ENCODE assay signal across 12 cellular contexts in genomic region chr1:225996946-225997545, GRCh38. TPM values are rescaled to one million over a fixed set of nuclear protein-coding genes. Genes with fewer than 3 reads are reported as not detected.
DNase-seq lines count a peak whose midpoint lies in the region; ATAC-seq, FAIRE-seq and TF ChIP-seq lines count a peak whose summit lies in the region.
"Had no signal": no experiment of that assay in that cellular context is flagged by ENCODE, and none has a peak within 500 bp of the region (broad histone marks: within the 10 kb centered on the region; RNA-seq: fewer than 3 reads in every experiment).

No MANE protein-coding gene starts in this region.

- peaks cover 44 to 62% (median 53%) of the 10 kb centered on the region in 10 experiments for H3K4me1 ChIP-seq in BLaER1 treated with 17β-estradiol and CSF1 and Interleukin-3, amounts not matched to agents 10 nM and 100 nM

- TF ChIP-seq CTCF in HFFc6 (IDR thresholded peaks at IDR 0.05), result no peak

- H3K4me3 ChIP-seq in BLaER1 treated with 17β-estradiol and CSF1 and Interleukin-3, amounts not matched to agents 10 nM and 100 nM, result peak overlapping the region; percentile 78 to 93 (median 84)

- H3K36me3 Mint-ChIP-seq in HFFc6 (ENCODE audit: low read depth), result peaks cover 26% of the 10 kb centered on the region
- H3K36me3 Mint-ChIP-seq in activated T-helper 2 cell treated with anti-CD3 and anti-CD28 coated beads, Interferon-gamma antibody, Interleukin-2, Interleukin-4, amounts not matched to agents 10 μg/mL and 5 μg/mL and 100 μg/mL, durations not matched to agents 14 hours and 24 hours and 36 hours (ENCODE audit: low read depth), result peaks cover 46% of the 10 kb centered on the region
- H3K36me3 Mint-ChIP-seq in memory B cell, result peaks cover 15% of the 10 kb centered on the region

- peak overlapping the region; percentile 85 to 98 (median 93) for H3K9ac ChIP-seq in BLaER1 treated with 17β-estradiol and CSF1 and Interleukin-3, amounts not matched to agents 10 nM and 100 nM

- H3K27me3 Mint-ChIP-seq in HFFc6 (ENCODE audit: insufficient read depth) (peaks cover 2% of the 10 kb centered on the region; the same call in 1 of the 2 replicates), memory B cell (no peaks in the 10 kb centered on the region)
- H3K27me3 Mint-ChIP-seq in activated T-helper 2 cell treated with anti-CD3 and anti-CD28 coated beads, Interferon-gamma antibody, Interleukin-2, Interleukin-4, amounts not matched to agents 10 μg/mL and 5 μg/mL and 100 μg/mL, durations not matched to agents 14 hours and 24 hours and 36 hours (ENCODE audit: low read depth), result no peaks in the 10 kb centered on the region

- H3K9me3 Mint-ChIP-seq in HFFc6 (no peaks in the 10 kb centered on the region), memory B cell (no peaks in the 10 kb centered on the region)
- no peaks in the 10 kb centered on the region for H3K9me3 Mint-ChIP-seq in activated T-helper 2 cell treated with anti-CD3 and anti-CD28 coated beads, Interferon-gamma antibody, Interleukin-2, Interleukin-4, amounts not matched to agents 10 μg/mL and 5 μg/mL and 100 μg/mL, durations not matched to agents 14 hours and 24 hours and 36 hours

- H3K27ac ChIP-seq in BLaER1 treated with 17β-estradiol and CSF1 and Interleukin-3, amounts not matched to agents 10 nM and 100 nM, result peak overlapping the region; percentile 19 to 100 (median 97); a peak in 21 of 22 replicates

- intact Hi-C loops in activated T-helper 2 cell treated with anti-CD3 and anti-CD28 coated beads, Interferon-gamma antibody, Interleukin-2, Interleukin-4, amounts not matched to agents 10 μg/mL and 5 μg/mL and 100 μg/mL, durations not matched to agents 14 hours and 24 hours and 36 hours (cut with micrococcal nuclease), result loop anchor here (5.0 kb wide), 1 partner anchor 115 kb away; the partner anchor contains the start of gene TMEM63A
- intact Hi-C loops in cardiac septum (cut with DNase I), result loop anchor here (5.0 kb wide), 1 partner anchor 345 kb away; the partner anchor contains the start of gene ENAH

- ATAC-seq in memory B cell (ENCODE audit: low read depth), result no peak
- ATAC-seq in GM19467 (IDR thresholded peaks at IDR 0.05; ENCODE audit: unreplicated experiment), result no peak

- DNase-seq in HFFc6, result no peak
- DNase-seq in activated T-helper 2 cell treated with anti-CD3 and anti-CD28 coated beads, Interferon-gamma antibody, Interleukin-2, Interleukin-4, amounts not matched to agents 10 μg/mL and 5 μg/mL and 100 μg/mL, durations not matched to agents 14 hours and 24 hours and 36 hours (ENCODE audit: low spot score), result no peak
- no peak for DNase-seq in memory B cell (ENCODE audit: low spot score in 2 of 2)
- no peak for DNase-seq in GM12891 (ENCODE audit: insufficient read length, low spot score)
- DNase-seq in NCI-H446 (lab: John Stamatoyannopoulos, UW), result no peak
- DNase-seq in cardiac septum (ENCODE audit: low spot score), result no peak
- DNase-seq: activated effector memory CD4-positive, alpha-beta T cell treated with anti-CD3 and anti-CD28 coated beads, Interleukin-2, amount 50 U/mL, for 16 hours; NCI-H1436 treated with DMSO at 0.1 percent for 48 hours had no signal

- H3K27me3 ChIP-seq in BLaER1 treated with 17β-estradiol and CSF1 and Interleukin-3, amounts not matched to agents 10 nM and 100 nM, result no peaks in the 10 kb centered on the region
- H3K27me3 ChIP-seq: esophagus muscularis mucosa had no signal

- no peaks in the 10 kb centered on the region for H3K9me3 ChIP-seq in BLaER1 treated with 17β-estradiol and CSF1 and Interleukin-3, amounts not matched to agents 10 nM and 100 nM (replicated peaks in 1 of 11)
- H3K9me3 ChIP-seq: esophagus muscularis mucosa had no signal

- H4K20me1 ChIP-seq in BLaER1 treated with 17β-estradiol and CSF1 and Interleukin-3, amounts not matched to agents 10 nM and 100 nM, result peaks cover 9 to 60% (median 25%) of the 10 kb centered on the region in 11 experiments; a peak in 16 of 22 replicates

- no peak for TF ChIP-seq POLR2A in GM12891 (IDR thresholded peaks at IDR 0.05; ENCODE audit: low read depth, low read length)

- H3K4me1 Mint-ChIP-seq in HFFc6 (ENCODE audit: low read depth) (peaks cover 36% of the 10 kb centered on the region), memory B cell (peaks cover 24% of the 10 kb centered on the region)
- peaks cover 40% of the 10 kb centered on the region for H3K4me1 Mint-ChIP-seq in activated T-helper 2 cell treated with anti-CD3 and anti-CD28 coated beads, Interferon-gamma antibody, Interleukin-2, Interleukin-4, amounts not matched to agents 10 μg/mL and 5 μg/mL and 100 μg/mL, durations not matched to agents 14 hours and 24 hours and 36 hours (ENCODE audit: low read depth)

- peak overlapping the region; percentile 12 for H3K27ac Mint-ChIP-seq in HFFc6
- peak overlapping the region; percentile 42 for H3K27ac Mint-ChIP-seq in activated T-helper 2 cell treated with anti-CD3 and anti-CD28 coated beads, Interferon-gamma antibody, Interleukin-2, Interleukin-4, amounts not matched to agents 10 μg/mL and 5 μg/mL and 100 μg/mL, durations not matched to agents 14 hours and 24 hours and 36 hours
- H3K27ac Mint-ChIP-seq in memory B cell, result peak overlapping the region; percentile 38

- peaks cover 32 to 45% (median 39%) of the 10 kb centered on the region in 11 experiments for H3K36me3 ChIP-seq in BLaER1 treated with 17β-estradiol and CSF1 and Interleukin-3, amounts not matched to agents 10 nM and 100 nM

- peak overlapping the region; percentile 89 to 98 (median 94) for H3K4me2 ChIP-seq in BLaER1 treated with 17β-estradiol and CSF1 and Interleukin-3, amounts not matched to agents 10 nM and 100 nM

- FAIRE-seq in GM12891 (lab: Jason Lieb, UNC), result no peak

- H3K4me3 Mint-ChIP-seq in HFFc6 (peak overlapping the region; percentile 97), memory B cell (peak overlapping the region; percentile 39)
- peak overlapping the region; percentile 100 for H3K4me3 Mint-ChIP-seq in activated T-helper 2 cell treated with anti-CD3 and anti-CD28 coated beads, Interferon-gamma antibody, Interleukin-2, Interleukin-4, amounts not matched to agents 10 μg/mL and 5 μg/mL and 100 μg/mL, durations not matched to agents 14 hours and 24 hours and 36 hours (ENCODE audit: low read depth)

TF ChIP-seq in GM12891, 5 proteins besides CTCF, POLR2A, EP300 and RAD21:
- TF ChIP-seq PAX5 (IDR thresholded peaks at IDR 0.05; ENCODE audit: insufficient read depth, low read length, severe bottlenecking), result no peak
- TF ChIP-seq SPI1 (IDR thresholded peaks at IDR 0.05; ENCODE audit: low read depth, low read length), result no peak
- TF ChIP-seq TAF1 (IDR thresholded peaks at IDR 0.05; ENCODE audit: low read depth, low read length), result no peak
- no peak for TF ChIP-seq POLR2AphosphoS5 (IDR thresholded peaks at IDR 0.05; ENCODE audit: low read depth, low read length)
- TF ChIP-seq POU2F2 (IDR thresholded peaks at IDR 0.05; ENCODE audit: low read depth, low read length), result no peak
TF ChIP-seq in GM12891: peak in this region for 0.

RNA-seq across cellular contexts. Expression of gene SDE2, which starts 2.1 kb away (rescaled TPM):
- 10 to 100 TPM; 16.1 to 18.1 (median 16.5) TPM for total RNA-seq in HFFc6 (2021; fragmentation: NEBNext Ultra II Directional; extraction: Animal tissue kit (Norgen Biotek cat#: 25700))
- total RNA-seq in activated T-helper 2 cell treated with anti-CD3 and anti-CD28 coated beads, Interferon-gamma antibody, Interleukin-2, Interleukin-4, amounts not matched to agents 10 μg/mL and 5 μg/mL and 100 μg/mL, durations not matched to agents 14 hours and 24 hours and 36 hours, result 22.0 and 22.3 TPM in 2 replicates
- polyA plus RNA-seq in GM12891 (2012; ENCODE audit: low read depth, missing spikeins), result 4.6 TPM
- 14.6 TPM for total RNA-seq in cardiac septum

RNA-seq across cellular contexts. Expression of gene LEFTY2, which starts 56.0 kb away (rescaled TPM):
- total RNA-seq in HFFc6 (2021; fragmentation: NEBNext Ultra II Directional; extraction: Animal tissue kit (Norgen Biotek cat#: 25700)), result not detected
- total RNA-seq in activated T-helper 2 cell treated with anti-CD3 and anti-CD28 coated beads, Interferon-gamma antibody, Interleukin-2, Interleukin-4, amounts not matched to agents 10 μg/mL and 5 μg/mL and 100 μg/mL, durations not matched to agents 14 hours and 24 hours and 36 hours, result not detected in 2 replicates
- not detected for polyA plus RNA-seq in GM12891 (2012; ENCODE audit: low read depth, missing spikeins)
- 0.65 TPM for total RNA-seq in cardiac septum
- total RNA-seq: SK-MEL-5 had no signal

Comparison
In these comparisons a context has a peak if more than half of its experiments do, and no peak if none do; other contexts are left out.
1. H3K4me3 Mint-ChIP-seq: peak in every context shown above with its lines; median percentile 100 in activated T-helper 2 cell treated with anti-CD3 and anti-CD28 coated beads, Interferon-gamma antibody, Interleukin-2, Interleukin-4, amounts not matched to agents 10 μg/mL and 5 μg/mL and 100 μg/mL, durations not matched to agents 14 hours and 24 hours and 36 hours; 97 in HFFc6; 39 in memory B cell.